8 cellular contexts compared by ENCODE assay signal in the genomic region with DNA sequence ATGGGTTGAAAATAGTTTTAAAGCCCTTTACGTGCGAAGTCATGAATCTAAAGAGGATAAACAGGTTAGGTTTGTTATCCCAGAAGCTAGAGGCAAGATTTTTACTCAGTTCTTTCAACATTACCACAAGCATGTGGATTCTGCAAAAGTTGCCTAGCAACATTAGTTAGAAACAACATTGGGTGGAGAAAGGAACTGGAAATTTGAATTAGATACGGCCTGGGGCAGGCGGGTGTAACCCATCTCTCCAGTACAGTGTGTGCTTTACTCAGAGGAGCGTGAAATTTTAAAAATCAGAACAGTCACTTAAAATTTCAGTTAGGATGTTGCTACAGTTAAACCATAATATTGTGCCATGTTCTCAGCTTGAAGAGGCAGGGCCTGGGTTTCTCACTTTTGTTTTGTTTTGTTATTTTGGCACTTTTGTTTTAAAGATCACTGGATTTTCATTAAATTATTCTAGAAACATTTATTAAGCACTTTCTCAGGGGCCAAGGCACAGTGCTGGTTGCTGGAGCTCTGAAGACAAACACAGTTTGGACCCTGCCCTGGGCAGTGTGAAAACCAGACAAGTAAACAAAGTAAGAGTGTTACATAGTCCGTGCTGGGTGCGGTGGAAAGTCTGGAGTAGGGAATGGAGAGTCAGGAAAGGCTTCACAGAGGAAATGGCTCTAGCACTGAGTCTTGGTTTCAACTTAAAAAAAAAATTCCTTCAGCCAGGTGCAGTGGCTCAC.
A peak's percentile ranks its signal among the peaks of the same experiment; 100 is the strongest.
DNase-seq lines count a peak whose midpoint lies in the region; ATAC-seq and TF ChIP-seq lines count a peak whose summit lies in the region.
"Had no signal": no experiment of that assay in that cellular context is flagged by ENCODE, and none has a peak within 500 bp of the region (broad histone marks: within the 10 kb centered on the region; RNA-seq: fewer than 3 reads in every experiment).

No MANE protein-coding gene starts in this region.

- H3K36me3 ChIP-seq in GM06990 (ENCODE audit: control insufficient read depth, insufficient read depth, low read length) = no peaks in the 10 kb centered on the region

- TF ChIP-seq CTCF in GM06990 (IDR thresholded peaks at IDR 0.05; ENCODE audit: insufficient read depth, low read length, poor library complexity, severe bottlenecking) (no peak), astrocyte of the spinal cord (IDR thresholded peaks at IDR 0.05; ENCODE audit: low read depth, low read length) (no peak)

- in situ Hi-C loops in astrocyte of the spinal cord (cut with HindIII; ENCODE audit: low sequenced_read_pairs) = no loop called here

- H3K4me3 Mint-ChIP-seq in stimulated activated memory B cell treated with anti-CD40 and anti-IgM and Interleukin-4, amounts not matched to agents 10 μg/mL and 1 μg/mL and 100 μg/mL, for 72 hours = no peak overlapping the region
- H3K4me3 Mint-ChIP-seq: activated naive CD4-positive, alpha-beta T cell treated with anti-CD3 and anti-CD28 coated beads, Interleukin-2, amount 50 U/mL, for 24 hours had no signal

- DNase-seq in GM06990 (ENCODE audit: extremely low read depth, insufficient read length) = peak; percentile 52
- DNase-seq in NCI-H2029 (lab: John Stamatoyannopoulos, UW) = peak; percentile 82
- DNase-seq in astrocyte of the spinal cord (ENCODE audit: low read depth, low spot score) = peak; percentile 98
- DNase-seq in iPS-NIHi7 (ENCODE audit: extremely low spot score) = peak; percentile 14
- DNase-seq in effector CD4-positive, alpha-beta T cell = no peak

- ATAC-seq in stimulated activated memory B cell treated with anti-CD40 and anti-IgM and Interleukin-4, amounts not matched to agents 10 μg/mL and 1 μg/mL and 100 μg/mL, for 72 hours = no peak
- no peak for ATAC-seq in GM19397 (IDR thresholded peaks at IDR 0.05; ENCODE audit: unreplicated experiment)

- peaks cover 62% of the 10 kb centered on the region for H3K4me1 Mint-ChIP-seq in stimulated activated memory B cell treated with anti-CD40 and anti-IgM and Interleukin-4, amounts not matched to agents 10 μg/mL and 1 μg/mL and 100 μg/mL, for 72 hours

- no peaks in the 10 kb centered on the region for H3K9me3 Mint-ChIP-seq in stimulated activated memory B cell treated with anti-CD40 and anti-IgM and Interleukin-4, amounts not matched to agents 10 μg/mL and 1 μg/mL and 100 μg/mL, for 72 hours
- H3K9me3 Mint-ChIP-seq: activated naive CD4-positive, alpha-beta T cell treated with anti-CD3 and anti-CD28 coated beads, Interleukin-2, amount 50 U/mL, for 24 hours had no signal

- peak overlapping the region; percentile 81 for H3K27ac Mint-ChIP-seq in stimulated activated memory B cell treated with anti-CD40 and anti-IgM and Interleukin-4, amounts not matched to agents 10 μg/mL and 1 μg/mL and 100 μg/mL, for 72 hours
- H3K27ac Mint-ChIP-seq: activated naive CD4-positive, alpha-beta T cell treated with anti-CD3 and anti-CD28 coated beads, Interleukin-2, amount 50 U/mL, for 24 hours had no signal

- no peaks in the 10 kb centered on the region for H3K27me3 Mint-ChIP-seq in stimulated activated memory B cell treated with anti-CD40 and anti-IgM and Interleukin-4, amounts not matched to agents 10 μg/mL and 1 μg/mL and 100 μg/mL, for 72 hours
- H3K27me3 Mint-ChIP-seq: activated naive CD4-positive, alpha-beta T cell treated with anti-CD3 and anti-CD28 coated beads, Interleukin-2, amount 50 U/mL, for 24 hours had no signal

- H3K4me3 ChIP-seq in GM06990 (replicated peaks; ENCODE audit: low read depth, low read length) = no peak overlapping the region
- H3K4me3 ChIP-seq in astrocyte of the spinal cord (ENCODE audit: low read depth, low read length) = no peak overlapping the region

- no peaks in the 10 kb centered on the region for H3K36me3 Mint-ChIP-seq in stimulated activated memory B cell treated with anti-CD40 and anti-IgM and Interleukin-4, amounts not matched to agents 10 μg/mL and 1 μg/mL and 100 μg/mL, for 72 hours

- H3K27me3 ChIP-seq in GM06990 (replicated peaks; ENCODE audit: control insufficient read depth, insufficient read depth, low read length) = no peaks in the 10 kb centered on the region
